Comparison of ENCODE assay signal across 8 cellular contexts in genomic region chr3:25663324-25664065, GRCh38. TPM values are rescaled to one million over a fixed set of nuclear protein-coding genes. Genes with fewer than 3 reads are reported as not detected.
DNase-seq lines count a peak whose midpoint lies in the region; ATAC-seq and TF ChIP-seq lines count a peak whose summit lies in the region.

No MANE protein-coding gene starts in this region.

- peaks cover 27% of the 10 kb centered on the region for H3K36me3 ChIP-seq in DOHH2 (ENCODE audit: control insufficient read depth, low read length)
- no peaks in the 10 kb centered on the region for H3K36me3 ChIP-seq in PC-3 (ENCODE audit: low read depth, low read length)
- no peaks in the 10 kb centered on the region for H3K36me3 ChIP-seq in ascending aorta
- H3K36me3 ChIP-seq in smooth muscle cell (ENCODE audit: low read depth) = no peaks in the 10 kb centered on the region

- peaks cover 62 to 75% of the 10 kb centered on the region in 2 donors for H3K4me1 Mint-ChIP-seq in immature natural killer cell

- BruUV-seq in PC-3 (replicated peaks; lab: Mats Ljungman, UMichigan) = TSS peak; percentile 41

- H3K4me3 ChIP-seq in DOHH2 (ENCODE audit: low read length) (peak overlapping the region; percentile 90), PC-3 (ENCODE audit: low read length) (peak overlapping the region; percentile 86), ascending aorta (peak overlapping the region; percentile 82 to 90), smooth muscle cell (peak overlapping the region; percentile 99)

- under 1% methylated on average over 24 of the region's 24 CpGs for WGBS in smooth muscle cell (ENCODE audit: low lambda C conversion rate)

- H3K4me2 ChIP-seq in DOHH2 (ENCODE audit: low read length) (peak overlapping the region; percentile 94), PC-3 (ENCODE audit: low read length) (peak overlapping the region; percentile 96), smooth muscle cell (peak overlapping the region; percentile 90)

- H3K9ac ChIP-seq in PC-3 (ENCODE audit: low read length) (peak overlapping the region; percentile 83), smooth muscle cell (ENCODE audit: low read depth) (peak overlapping the region; percentile 93)

- H3K27me3 Mint-ChIP-seq in immature natural killer cell (ENCODE audit: low read depth in 3 of 3) = peaks cover 16 to 18% (median 17%) of the 10 kb centered on the region in 3 donors

- H4K20me1 ChIP-seq in DOHH2 (ENCODE audit: control insufficient read depth, insufficient read depth, low read depth, low read length) (peaks cover 13% of the 10 kb centered on the region), PC-3 (ENCODE audit: low read length) (peaks cover 26% of the 10 kb centered on the region), smooth muscle cell (ENCODE audit: low read depth) (peaks cover 54% of the 10 kb centered on the region)

- H3F3A ChIP-seq in DOHH2 (ENCODE audit: control insufficient read depth, insufficient read depth) (peaks cover 3% of the 10 kb centered on the region; the same call in 1 of the 2 replicates), PC-3 (ENCODE audit: low read length, unreplicated experiment) (no peaks in the 10 kb centered on the region), smooth muscle cell (ENCODE audit: low read depth) (peaks cover 5% of the 10 kb centered on the region)

- H3K9me2 ChIP-seq in DOHH2 (replicated peaks; ENCODE audit: control insufficient read depth, low read length) (no peaks in the 10 kb centered on the region), PC-3 (replicated peaks; ENCODE audit: low read length) (no peaks in the 10 kb centered on the region)

- no peaks in the 10 kb centered on the region for H3K9me3 Mint-ChIP-seq in immature natural killer cell

- H3K36me3 Mint-ChIP-seq in immature natural killer cell = peaks cover 0 to 3% (median 0%) of the 10 kb centered on the region in 3 donors

- ATAC-seq in GM19452 (IDR thresholded peaks at IDR 0.05; ENCODE audit: unreplicated experiment) = peak; percentile 30
- peak; percentile 14 for ATAC-seq in HG03469 (IDR thresholded peaks at IDR 0.05; ENCODE audit: unreplicated experiment)
- ATAC-seq in PC-3 = peak; percentile 4

- no peaks in the 10 kb centered on the region for H3K9me3 ChIP-seq in DOHH2 (ENCODE audit: control insufficient read depth, insufficient read depth, low read length)
- H3K9me3 ChIP-seq in PC-3 (ENCODE audit: low read length) = no peaks in the 10 kb centered on the region
- no peaks in the 10 kb centered on the region for H3K9me3 ChIP-seq in ascending aorta
- no peaks in the 10 kb centered on the region for H3K9me3 ChIP-seq in smooth muscle cell (replicated peaks; ENCODE audit: low read depth)

- POLR2A ChIA-PET in PC-3 (lab: Charles Lee; ENCODE audit: unreplicated experiment) = no interaction called here

- H3K79me2 ChIP-seq in DOHH2 (ENCODE audit: control insufficient read depth, low read length) = peaks cover 67% of the 10 kb centered on the region
- H3K79me2 ChIP-seq in PC-3 (ENCODE audit: low read length) = peaks cover 58% of the 10 kb centered on the region
- peaks cover 55% of the 10 kb centered on the region for H3K79me2 ChIP-seq in smooth muscle cell (ENCODE audit: low read depth)

- H2AFZ ChIP-seq in PC-3 (ENCODE audit: low read length) (peak overlapping the region; percentile 80), smooth muscle cell (ENCODE audit: low read depth) (peak overlapping the region; percentile 87)

- H3K27me3 ChIP-seq in DOHH2 (ENCODE audit: control insufficient read depth, low read length) = no peaks in the 10 kb centered on the region
- no peaks in the 10 kb centered on the region for H3K27me3 ChIP-seq in PC-3 (ENCODE audit: low read length)
- H3K27me3 ChIP-seq in ascending aorta = no peaks in the 10 kb centered on the region
- no peaks in the 10 kb centered on the region for H3K27me3 ChIP-seq in smooth muscle cell (ENCODE audit: low read depth)

- intact Hi-C loops in PC-3 (cut with micrococcal nuclease) = loop anchor here (1.0 to 5.0 kb wide), 5 partner anchors 15 to 168 kb away; partner anchors contain the start of gene NGLY1
- intact Hi-C loops in ascending aorta (cut with DNase I) = loop anchor here (2.0 to 10.0 kb wide), 2 partner anchors 119 to 431 kb away; partner anchors contain the start of gene NGLY1

- DNase-seq in PC-3 (peak; percentile 52), ascending aorta (ENCODE audit: low spot score in 2 of 2) (no peak), immature natural killer cell (peak in 2 of 3 donors; percentile 56 to 59), smooth muscle cell (lab: John Stamatoyannopoulos, UW; ENCODE audit: unreplicated experiment) (no peak), HPDE6-E6E7 (ENCODE audit: extremely low spot score) (no peak)

- H3K27ac ChIP-seq in DOHH2 (ENCODE audit: low read depth, low read length) (peak overlapping the region; percentile 82), PC-3 (ENCODE audit: low read length) (peak overlapping the region; percentile 39; the same call in 1 of the 2 replicates), ascending aorta (peak overlapping the region; percentile 94 to 97), smooth muscle cell (ENCODE audit: low read depth) (peak overlapping the region; percentile 96)

- peak overlapping the region; percentile 87 to 98 (median 98) for H3K4me3 Mint-ChIP-seq in immature natural killer cell

- peak overlapping the region; percentile 90 to 99 (median 98) for H3K27ac Mint-ChIP-seq in immature natural killer cell

- H3K4me1 ChIP-seq in DOHH2 (ENCODE audit: control insufficient read depth, low read length) (peaks cover 62% of the 10 kb centered on the region), PC-3 (ENCODE audit: insufficient read depth, low read length) (peaks cover 14% of the 10 kb centered on the region), ascending aorta (peaks cover 0 to 23% of the 10 kb centered on the region in 2 donors), smooth muscle cell (ENCODE audit: low read depth) (peaks cover 38% of the 10 kb centered on the region)

- CTCF ChIA-PET in PC-3 (lab: Charles Lee) = no interaction called here

- TF ChIP-seq CTCF in DOHH2 (IDR thresholded peaks at IDR 0.05; ENCODE audit: low read depth, low read length, poor library complexity, severe bottlenecking) = no peak
- no peak for TF ChIP-seq CTCF in PC-3 (conservative IDR thresholded peaks at IDR 0.05; ENCODE audit: low read depth, low read length)
- no peak for TF ChIP-seq CTCF in ascending aorta (IDR thresholded peaks at IDR 0.05)
- no peak for TF ChIP-seq CTCF in smooth muscle cell (IDR thresholded peaks at IDR 0.05; ENCODE audit: borderline replicate concordance, insufficient read depth, poor library complexity, severe bottlenecking)

RNA-seq across cellular contexts. Expression of gene TOP2B, which starts 1.2 kb away (rescaled TPM):
- total RNA-seq in PC-3 (2014; rRNA removed) (79.0 and 107 TPM in 2 replicates), ascending aorta (20.0 TPM), smooth muscle cell (132 and 135 TPM in 2 replicates)
- polyA plus RNA-seq in immature natural killer cell (10 to 100 TPM; 31.8 to 84.5 (median 45.7) TPM), smooth muscle cell (60.3 and 70.2 TPM in 2 replicates)

Comparison
In these comparisons a context has a peak if more than half of its experiments do, and no peak if none do; other contexts are left out.
1. H3K27ac ChIP-seq: peak in every context shown above with its lines; median percentile 96 in smooth muscle cell; 96 in ascending aorta; 82 in DOHH2; 39 in PC-3.
2. DNase-seq: peak in PC-3 (single experiment) and immature natural killer cell (2 of 3); none in ascending aorta (0 of 2), smooth muscle cell (single experiment) and HPDE6-E6E7 (single experiment).
3. Peak in every context shown above with its lines, with median percentiles within 50 percentile points of each other: H3K4me2 ChIP-seq, H3K4me3 ChIP-seq and ATAC-seq.